Comparison of ENCODE assay signal across 17 cellular contexts in genomic region chr13:24931450-24932217, GRCh38.
A peak's percentile ranks its signal among the peaks of the same experiment; 100 is the strongest.
DNase-seq lines count a peak whose midpoint lies in the region; ATAC-seq, FAIRE-seq and TF ChIP-seq lines count a peak whose summit lies in the region.
"Had no signal": no experiment of that assay in that cellular context is flagged by ENCODE, and none has a peak within 500 bp of the region (broad histone marks: within the 10 kb centered on the region; RNA-seq: fewer than 3 reads in every experiment).

No MANE protein-coding gene starts in this region.

- no peak overlapping the region for H3K4ac ChIP-seq in H1 (replicated peaks; ENCODE audit: insufficient read length, low read depth, low read length)
- no peak overlapping the region for H3K4ac ChIP-seq in mesendoderm (ENCODE audit: low read depth, low read length)

- TF ChIP-seq CTCF in heart right ventricle (IDR thresholded peaks at IDR 0.05) = no peak
- TF ChIP-seq CTCF in H1 (IDR thresholded peaks at IDR 0.05; ENCODE audit: control extremely low read depth in 1 of 3, insufficient read depth in 1 of 3, low read depth in 1 of 3, low read length in 3 of 3) = no peak
- TF ChIP-seq CTCF in vagina (IDR thresholded peaks at IDR 0.05) = no peak

- H3K27me3 ChIP-seq in heart right ventricle = peaks cover 0 to 49% (median 29%) of the 10 kb centered on the region in 7 donors
- no peaks in the 10 kb centered on the region; a peak in 1 of 7 replicates for H3K27me3 ChIP-seq in H1 (replicated peaks in 1 of 4; ENCODE audit: control insufficient read depth in 3 of 4, extremely low read depth in 1 of 4, insufficient read depth in 3 of 4, low read length in 3 of 4)
- no peaks in the 10 kb centered on the region for H3K27me3 ChIP-seq in mesendoderm (ENCODE audit: insufficient read depth, low read length, poor library complexity)
- no peaks in the 10 kb centered on the region for H3K27me3 ChIP-seq in vagina

- H3K27me3 Mint-ChIP-seq in activated CD4-positive, alpha-beta T cell treated with anti-CD3 and anti-CD28 coated beads for 36 hours = peaks cover 35% of the 10 kb centered on the region

- H3K4me1 ChIP-seq in heart right ventricle (peaks cover 0 to 14% (median 0%) of the 10 kb centered on the region in 9 donors), H1 (replicated peaks in 1 of 4; ENCODE audit: control insufficient read depth in 3 of 4, insufficient read depth in 4 of 4, low read length in 3 of 4) (peaks cover 0 to 5% (median 2%) of the 10 kb centered on the region in 4 experiments; a peak in 3 of 7 replicates), mesendoderm (ENCODE audit: control insufficient read depth, low read depth, low read length) (peaks cover 3% of the 10 kb centered on the region), vagina (no peaks in the 10 kb centered on the region)
- H3K4me1 ChIP-seq: body of pancreas, stomach had no signal

- H2AK5ac ChIP-seq in H1 (ENCODE audit: low read depth, low read length) (no peak overlapping the region), mesendoderm (ENCODE audit: low read length) (no peak overlapping the region)

- ATAC-seq in heart right ventricle = no peak
- ATAC-seq in left ventricle myocardium superior = no peak
- no peak for ATAC-seq in activated CD4-positive, alpha-beta T cell treated with anti-CD3 and anti-CD28 coated beads for 36 hours
- ATAC-seq in HG03045 (IDR thresholded peaks at IDR 0.05; ENCODE audit: unreplicated experiment) = no peak
- ATAC-seq: body of pancreas, HepG2 had no signal

- no peak overlapping the region for H3K14ac ChIP-seq in H1 (ENCODE audit: insufficient read length)

- H4K5ac ChIP-seq in H1 (ENCODE audit: insufficient read length, low read depth, low read length) = no peak overlapping the region
- H4K5ac ChIP-seq in mesendoderm (ENCODE audit: low read length) = no peak overlapping the region

- H2BK15ac ChIP-seq in H1 (ENCODE audit: low read length) (no peak overlapping the region), mesendoderm (replicated peaks; ENCODE audit: low read depth) (no peak overlapping the region)

- no peak overlapping the region for H4K91ac ChIP-seq in H1 (replicated peaks; ENCODE audit: insufficient read length, low read length)

- no peaks in the 10 kb centered on the region for H4K20me1 ChIP-seq in H1 (replicated peaks in 1 of 2; ENCODE audit: control insufficient read depth in 1 of 2, insufficient read depth in 2 of 2, low read length in 2 of 2)

- H3K23ac ChIP-seq in H1 (ENCODE audit: insufficient read length) (no peak overlapping the region), mesendoderm (ENCODE audit: low read length) (no peak overlapping the region)

- H3K36me3 ChIP-seq in heart right ventricle (no peaks in the 10 kb centered on the region), H1 (ENCODE audit: control insufficient read depth in 2 of 4, insufficient read depth in 4 of 4, low read length in 3 of 4) (no peaks in the 10 kb centered on the region), mesendoderm (ENCODE audit: control insufficient read depth, insufficient read depth, low read length) (no peaks in the 10 kb centered on the region), vagina (no peaks in the 10 kb centered on the region)
- H3K36me3 ChIP-seq: stomach had no signal

- CTCF ChIA-PET in H1 (lab: Charles Lee; ENCODE audit: partially characterized antibody) = no interaction called here
- CTCF ChIA-PET in activated CD4-positive, alpha-beta T cell treated with anti-CD3 and anti-CD28 coated beads for 36 hours (lab: Charles Lee) = no interaction called here

- H3K9me3 ChIP-seq in heart right ventricle (no peaks in the 10 kb centered on the region), H1 (ENCODE audit: insufficient read depth in 2 of 2, low read depth in 1 of 2, low read length in 1 of 2) (no peaks in the 10 kb centered on the region), vagina (no peaks in the 10 kb centered on the region)
- H3K9me3 ChIP-seq: body of pancreas, stomach had no signal

- no peak overlapping the region for H2BK5ac ChIP-seq in H1 (ENCODE audit: low read depth, low read length)
- no peak overlapping the region for H2BK5ac ChIP-seq in mesendoderm (ENCODE audit: low read length)

- no peak for TF ChIP-seq EP300 in H1 (IDR thresholded peaks at IDR 0.05; ENCODE audit: borderline replicate concordance in 1 of 2, low read depth in 2 of 2, low read length in 2 of 2)

- H2BK20ac ChIP-seq in H1 (ENCODE audit: low read length) = no peak overlapping the region

- no peaks in the 10 kb centered on the region for H3K4me1 Mint-ChIP-seq in activated CD4-positive, alpha-beta T cell treated with anti-CD3 and anti-CD28 coated beads for 36 hours

- POLR2A ChIA-PET in H1 (lab: Charles Lee; ENCODE audit: partially characterized antibody) = interaction anchor here (0.6 to 2.0 kb wide), 4 partner anchors 9 to 24 kb away, joined by 3 to 5 read pairs (median 4); no protein-coding TSS in a partner anchor
- POLR2A ChIA-PET in activated CD4-positive, alpha-beta T cell treated with anti-CD3 and anti-CD28 coated beads for 36 hours (lab: Charles Lee) = no interaction called here

- no peak for TF ChIP-seq RAD21 in H1 (IDR thresholded peaks at IDR 0.05 in 1 of 2, conservative IDR thresholded peaks at IDR 0.05 in 1 of 2; ENCODE audit: low read depth in 2 of 2, low read length in 2 of 2)

- H3K23me2 ChIP-seq in H1 (ENCODE audit: low read depth, low read length) = peaks cover 5% of the 10 kb centered on the region

- H3K18ac ChIP-seq in H1 (ENCODE audit: extremely low read depth, low read length) (no peak overlapping the region), mesendoderm (ENCODE audit: low read length) (peak overlapping the region; percentile 35)

- H4K8ac ChIP-seq in H1 (ENCODE audit: extremely low read depth, insufficient read depth, low read length) = no peak overlapping the region; the same call in 1 of the 2 replicates
- peak overlapping the region; percentile 94 for H4K8ac ChIP-seq in mesendoderm (ENCODE audit: low read depth, low read length)

- WGBS in heart right ventricle, 2 donors = 11 to 27% methylated on average over 30 of the region's 30 CpGs
- 11% methylated on average over 30 of the region's 30 CpGs; no CpG with 5 or more reads in 1 of the 2 experiments for WGBS in H1 (ENCODE audit: extremely low coverage in 1 of 2, insufficient coverage in 1 of 2, insufficient read length in 1 of 2, insufficient replicate concordance in 2 of 2, low coverage in 1 of 2, low lambda C conversion rate in 2 of 2, missing lambda C conversion rate in 1 of 2), 2 experiments
- WGBS in mesendoderm (ENCODE audit: extremely low coverage, insufficient coverage, low lambda C conversion rate) = no CpG with 5 or more reads among the region's 30 CpGs

- no peaks in the 10 kb centered on the region for H3K9me3 Mint-ChIP-seq in activated CD4-positive, alpha-beta T cell treated with anti-CD3 and anti-CD28 coated beads for 36 hours (ENCODE audit: low read depth)

- no peaks in the 10 kb centered on the region for H3K79me2 ChIP-seq in H1 (ENCODE audit: control insufficient read depth in 1 of 2, insufficient read depth in 2 of 2, low read length in 2 of 2)
- no peaks in the 10 kb centered on the region for H3K79me2 ChIP-seq in mesendoderm (ENCODE audit: control insufficient read depth, insufficient read depth, low read length)

- no peaks in the 10 kb centered on the region for H3K36me3 Mint-ChIP-seq in activated CD4-positive, alpha-beta T cell treated with anti-CD3 and anti-CD28 coated beads for 36 hours (ENCODE audit: low read depth)

- peak overlapping the region in 1 of 4 experiments; percentile 60; a peak in 2 of 7 replicates for H3K9ac ChIP-seq in H1 (replicated peaks in 1 of 4; ENCODE audit: extremely low read depth in 1 of 4, low read depth in 3 of 4, low read length in 3 of 4)
- H3K9ac ChIP-seq in mesendoderm (ENCODE audit: low read length) = peak overlapping the region; percentile 64

- H3K4me3 ChIP-seq in heart right ventricle = peak overlapping the region in 6 of 10 donors; percentile 6 to 32 (median 28)
- H3K4me3 ChIP-seq in H1 (ENCODE audit: extremely low read depth in 1 of 4, insufficient read depth in 2 of 4, low read depth in 3 of 4, low read length in 4 of 4) = peak overlapping the region; percentile 48 to 68 (median 62)
- peak overlapping the region; percentile 13 for H3K4me3 ChIP-seq in mesendoderm (ENCODE audit: low read length)
- peak overlapping the region; percentile 13 to 21 for H3K4me3 ChIP-seq in vagina
- H3K4me3 ChIP-seq: body of pancreas, skin epidermis had no signal

- no peak overlapping the region for H3K27ac Mint-ChIP-seq in activated CD4-positive, alpha-beta T cell treated with anti-CD3 and anti-CD28 coated beads for 36 hours

- H3K27ac ChIP-seq in heart right ventricle (no peak overlapping the region), H1 (ENCODE audit: low read depth, low read length) (no peak overlapping the region), mesendoderm (ENCODE audit: low read depth, low read length) (no peak overlapping the region), vagina (no peak overlapping the region)
- H3K27ac ChIP-seq: body of pancreas, skin epidermis, stomach had no signal

- intact Hi-C loops in heart right ventricle (cut with DNase I) = no loop called here
- intact Hi-C loops in left ventricle myocardium superior (cut with micrococcal nuclease) = no loop called here
- intact Hi-C loops in vagina (cut with DNase I) = no loop called here
- intact Hi-C loops in activated CD4-positive, alpha-beta T cell treated with anti-CD3 and anti-CD28 coated beads for 36 hours (cut with DNase I, micrococcal nuclease) = no loop called here

- FAIRE-seq in H1 (lab: Jason Lieb, UNC) = peak; percentile 28
- FAIRE-seq: endometrium, HepG2 had no signal

- DNase-seq in heart right ventricle (no peak), left ventricle myocardium superior (no peak), H1 (ENCODE audit: low read depth in 1 of 2, low spot score in 2 of 2) (peak in 1 of 2 experiments; percentile 56), mesendoderm (peak; percentile 69), vagina (ENCODE audit: extremely low spot score in 2 of 2) (no peak), NCI-H345 (lab: John Stamatoyannopoulos, UW) (no peak)
- no peak for DNase-seq in activated CD4-positive, alpha-beta T cell treated with anti-CD3 and anti-CD28 coated beads for 36 hours
- DNase-seq: activated CD4-positive, alpha-beta T cell treated with anti-CD3 and anti-CD28 coated beads, Interleukin-2, amount 50 U/mL, for 4 hours; body of pancreas; NCI-H1048; NK-92 treated with Interleukin-12 subunit alpha and Interleukin-12 subunit beta, amount 100 ng/mL, for 24 hours; SIG-M5; stomach had no signal

- no peak overlapping the region for H3K4me3 Mint-ChIP-seq in activated CD4-positive, alpha-beta T cell treated with anti-CD3 and anti-CD28 coated beads for 36 hours

- no peak overlapping the region for H2BK12ac ChIP-seq in H1 (ENCODE audit: low read depth, low read length)

- H3K56ac ChIP-seq in H1 (replicated peaks; ENCODE audit: insufficient read length, low read depth, low read length) (no peak overlapping the region), mesendoderm (ENCODE audit: low read length) (peak overlapping the region; percentile 73)

- H3K4me2 ChIP-seq in H1 (ENCODE audit: insufficient read depth in 1 of 2, low read depth in 2 of 2, low read length in 2 of 2) = peak overlapping the region; percentile 71 to 89
- H3K4me2 ChIP-seq in mesendoderm (ENCODE audit: low read length) = peak overlapping the region; percentile 39

- H3K79me1 ChIP-seq in H1 (ENCODE audit: low read depth, low read length) = no peaks in the 10 kb centered on the region
- H3K79me1 ChIP-seq in mesendoderm (ENCODE audit: low read length) = no peaks in the 10 kb centered on the region

- H2AFZ ChIP-seq in H1 (ENCODE audit: low read length) = 0 out of 2 replicates have a peak overlapping the region, but pooled peaks have one; percentile 9

- H2BK120ac ChIP-seq in H1 (replicated peaks; ENCODE audit: low read depth, low read length) (peak overlapping the region; percentile 87), mesendoderm (ENCODE audit: low read depth, low read length) (no peak overlapping the region)

- TF ChIP-seq POLR2A in H1 (IDR thresholded peaks at IDR 0.05; ENCODE audit: control extremely low read depth in 1 of 2, low read depth in 2 of 2, low read length in 2 of 2) (no peak), vagina (IDR thresholded peaks at IDR 0.05) (no peak)
